8 cellular contexts compared by ENCODE assay signal in genomic region chr3:184133840-184134745, GRCh38. TPM values are rescaled to one million over a fixed set of nuclear protein-coding genes. Genes with fewer than 3 reads are reported as not detected.
DNase-seq lines count a peak whose midpoint lies in the region; ATAC-seq and TF ChIP-seq lines count a peak whose summit lies in the region.

No MANE protein-coding gene starts in this region.

- peaks cover 3% of the 10 kb centered on the region for H3F3A ChIP-seq in neural cell (ENCODE audit: insufficient read depth, low read length, poor library complexity, severe bottlenecking)

- peaks cover 0 to 20% of the 10 kb centered on the region in 2 donors for H3K36me3 ChIP-seq in gastroesophageal sphincter
- H3K36me3 ChIP-seq in neural cell (ENCODE audit: insufficient read depth, low read length) = no peaks in the 10 kb centered on the region
- no peaks in the 10 kb centered on the region for H3K36me3 ChIP-seq in transverse colon

- TF ChIP-seq CTCF in gastroesophageal sphincter (IDR thresholded peaks at IDR 0.05) (peak in 1 of 4 experiments; percentile 18), neural cell (IDR thresholded peaks at IDR 0.05; ENCODE audit: poor library complexity, severe bottlenecking) (no peak), transverse colon (IDR thresholded peaks at IDR 0.05) (peak in 1 of 5 experiments; percentile 23)

- peak overlapping the region; percentile 58 for H2AFZ ChIP-seq in neural cell (ENCODE audit: low read depth, low read length)

- peak overlapping the region; percentile 97 for H3K4me2 ChIP-seq in neural cell (ENCODE audit: low read length)

- in situ Hi-C loops in transverse colon (cut with MboI; ENCODE audit: low pct_ligation_motif_present in 1 of 4, low pct_unique_long_range_greater_than_20kb in 1 of 4, low sequenced_read_pairs in 3 of 4) = loop anchor here in 2 of 4 donors (25.0 kb wide), 2 partner anchors 103 to 247 kb away; partner anchors contain the start of genes ALG3 (in 1 of the 2), EEF1AKMT4 (in 1 of the 2), PARL (in 1 of the 2) and VWA5B2 (in 1 of the 2)

- TF ChIP-seq EP300 in gastroesophageal sphincter (IDR thresholded peaks at IDR 0.05) (no peak), neural cell (conservative IDR thresholded peaks at IDR 0.05; ENCODE audit: poor library complexity, severe bottlenecking) (no peak), transverse colon (IDR thresholded peaks at IDR 0.05; ENCODE audit: low read depth) (no peak)

- DNase-seq in activated CD4-positive, alpha-beta T cell treated with anti-CD3 and anti-CD28 coated beads for 24 hours (ENCODE audit: low read depth in 2 of 2) = peak; percentile 46 to 57
- no peak for DNase-seq in activated CD4-positive, alpha-beta T cell treated with anti-CD3 and anti-CD28 coated beads for 1 hour
- DNase-seq in LHCN-M2 (ENCODE audit: low read depth) = peak; percentile 85
- DNase-seq in RKO (ENCODE audit: low spot score) = peak; percentile 93
- peak; percentile 60 for DNase-seq in activated naive CD4-positive, alpha-beta T cell treated with anti-CD3 and anti-CD28 coated beads, Interleukin-2, amount 50 U/mL, for 16 hours
- peak; percentile 88 for DNase-seq in transverse colon

- no peaks in the 10 kb centered on the region for H3K9me3 ChIP-seq in gastroesophageal sphincter
- H3K9me3 ChIP-seq in neural cell (ENCODE audit: low read length) = no peaks in the 10 kb centered on the region
- H3K9me3 ChIP-seq in transverse colon = no peaks in the 10 kb centered on the region

- H3K27me3 ChIP-seq in gastroesophageal sphincter (no peaks in the 10 kb centered on the region), neural cell (ENCODE audit: insufficient read depth, low read depth, low read length) (no peaks in the 10 kb centered on the region), transverse colon (no peaks in the 10 kb centered on the region)

- no peaks in the 10 kb centered on the region for H3K9me2 ChIP-seq in neural cell (ENCODE audit: insufficient read depth, low read length)

- intact Hi-C loops in transverse colon (cut with DNase I; ENCODE audit: low total_unique reads) = loop anchor here (10.0 kb wide), 1 partner anchor 51 kb away; the partner anchor contains the start of gene ABCF3

- ATAC-seq in gastroesophageal sphincter = peak; percentile 77

- no peak for TF ChIP-seq RAD21 in neural cell (conservative IDR thresholded peaks at IDR 0.05)

- TF ChIP-seq POLR2A in gastroesophageal sphincter (IDR thresholded peaks at IDR 0.05) = no peak
- peak; percentile 61 for TF ChIP-seq POLR2A in transverse colon (IDR thresholded peaks at IDR 0.05)

- H3K9ac ChIP-seq in neural cell (ENCODE audit: low read length) = peak overlapping the region; percentile 81

- WGBS in gastroesophageal sphincter (ENCODE audit: low coverage in 1 of 2), 2 donors = 0 to 3% methylated on average over 9 to 13 of the region's 37 CpGs
- 1 to 4% methylated on average over 15 to 37 of the region's 37 CpGs for WGBS in transverse colon (ENCODE audit: low coverage in 1 of 2), 2 donors

- peaks cover 24% of the 10 kb centered on the region for H3K79me2 ChIP-seq in neural cell (replicated peaks; ENCODE audit: insufficient read depth, low read length)

- no peaks in the 10 kb centered on the region for H4K20me1 ChIP-seq in neural cell (ENCODE audit: insufficient read depth)

- peak overlapping the region; percentile 84 to 92 (median 86) for H3K27ac ChIP-seq in gastroesophageal sphincter
- peak overlapping the region; percentile 79 for H3K27ac ChIP-seq in neural cell (ENCODE audit: low read length)
- peak overlapping the region; percentile 79 to 95 (median 89) for H3K27ac ChIP-seq in transverse colon

- H3K4me1 ChIP-seq in gastroesophageal sphincter = peaks cover 0 to 27% (median 6%) of the 10 kb centered on the region in 3 donors
- peaks cover 0 to 20% (median 17%) of the 10 kb centered on the region in 4 donors for H3K4me1 ChIP-seq in transverse colon

- H3K4me3 ChIP-seq in gastroesophageal sphincter (peak overlapping the region; percentile 61 to 97), neural cell (ENCODE audit: low read length) (peak overlapping the region; percentile 75), transverse colon (peak overlapping the region; percentile 53 to 90 (median 76))

TF ChIP-seq in neural cell, 6 proteins besides CTCF, POLR2A, EP300 and RAD21:
- TF ChIP-seq TAF1 (IDR thresholded peaks at IDR 0.05; ENCODE audit: low read depth) = no peak
- TF ChIP-seq MXI1 (conservative IDR thresholded peaks at IDR 0.05; ENCODE audit: poor library complexity, severe bottlenecking) = peak; percentile 94

RNA-seq across cellular contexts. Expression of gene EIF2B5, which starts 1.1 kb away (rescaled TPM):
- total RNA-seq in LHCN-M2 (2014; rRNA removed) (35.4 and 40.8 TPM in 2 replicates), gastroesophageal sphincter (10 to 100 TPM; 36.2 to 49.2 (median 44.3) TPM), transverse colon (10 to 100 TPM; 45.1 to 49.7 (median 48.1) TPM)
- polyA plus RNA-seq in LHCN-M2 (2012) = 22.9 TPM
- 109 and 112 TPM in 2 replicates for polyA plus RNA-seq in neural cell
- polyA minus RNA-seq in neural cell = 49.0 and 55.5 TPM in 2 replicates

RNA-seq across cellular contexts. Expression of gene DVL3, which starts 21.1 kb away (rescaled TPM):
- 50.1 and 63.5 TPM in 2 replicates for total RNA-seq in LHCN-M2 (2014; rRNA removed)
- 52.7 TPM for polyA plus RNA-seq in LHCN-M2 (2012)
- 100 to 1,000 TPM in 1 of 4 donors, 10 to 100 TPM in 3; 56.8 to 117 (median 66.4) TPM for total RNA-seq in gastroesophageal sphincter
- polyA plus RNA-seq in neural cell = 78.9 and 95.1 TPM in 2 replicates
- polyA minus RNA-seq in neural cell = 46.2 and 46.7 TPM in 2 replicates
- total RNA-seq in transverse colon = 100 to 1,000 TPM in 1 of 4 donors, 10 to 100 TPM in 3; 54.1 to 174 (median 65.7) TPM

RNA-seq across cellular contexts. Expression of gene HTR3E, which starts 37.2 kb away (rescaled TPM):
- total RNA-seq in LHCN-M2 (2014; rRNA removed) (not detected in 2 replicates), gastroesophageal sphincter (not detected), transverse colon (1 to 10 TPM in 2 of 4 donors, under 1 TPM in 1, not detected in 1; 0.80 to 1.8 (median 1.3) TPM)
- polyA plus RNA-seq in LHCN-M2 (2012) = 0.02 TPM
- not detected in 2 replicates for polyA plus RNA-seq in neural cell
- not detected in 2 replicates for polyA minus RNA-seq in neural cell

RNA-seq across cellular contexts. Expression of gene AP2M1, which starts 40.6 kb away (rescaled TPM):
- total RNA-seq in LHCN-M2 (2014; rRNA removed) (569 and 621 TPM in 2 replicates), gastroesophageal sphincter (100 to 1,000 TPM; 234 to 322 (median 288) TPM), transverse colon (100 to 1,000 TPM; 153 to 318 (median 182) TPM)
- polyA plus RNA-seq in LHCN-M2 (2012) = 919 TPM
- 551 and 561 TPM in 2 replicates for polyA plus RNA-seq in neural cell
- polyA minus RNA-seq in neural cell = 453 and 461 TPM in 2 replicates

RNA-seq across cellular contexts. Expression of gene ABCF3, which starts 51.9 kb away (rescaled TPM):
- total RNA-seq in LHCN-M2 (2014; rRNA removed) (34.8 and 45.4 TPM in 2 replicates), gastroesophageal sphincter (10 to 100 TPM; 31.8 to 54.9 (median 39.5) TPM), transverse colon (100 to 1,000 TPM in 2 of 4 donors, 10 to 100 TPM in 2; 58.6 to 286 (median 133) TPM)
- 40.7 TPM for polyA plus RNA-seq in LHCN-M2 (2012)
- polyA plus RNA-seq in neural cell = 40.3 and 52.6 TPM in 2 replicates
- polyA minus RNA-seq in neural cell = 58.1 and 75.2 TPM in 2 replicates
